8 cellular contexts compared by ENCODE assay signal in the genomic region with DNA sequence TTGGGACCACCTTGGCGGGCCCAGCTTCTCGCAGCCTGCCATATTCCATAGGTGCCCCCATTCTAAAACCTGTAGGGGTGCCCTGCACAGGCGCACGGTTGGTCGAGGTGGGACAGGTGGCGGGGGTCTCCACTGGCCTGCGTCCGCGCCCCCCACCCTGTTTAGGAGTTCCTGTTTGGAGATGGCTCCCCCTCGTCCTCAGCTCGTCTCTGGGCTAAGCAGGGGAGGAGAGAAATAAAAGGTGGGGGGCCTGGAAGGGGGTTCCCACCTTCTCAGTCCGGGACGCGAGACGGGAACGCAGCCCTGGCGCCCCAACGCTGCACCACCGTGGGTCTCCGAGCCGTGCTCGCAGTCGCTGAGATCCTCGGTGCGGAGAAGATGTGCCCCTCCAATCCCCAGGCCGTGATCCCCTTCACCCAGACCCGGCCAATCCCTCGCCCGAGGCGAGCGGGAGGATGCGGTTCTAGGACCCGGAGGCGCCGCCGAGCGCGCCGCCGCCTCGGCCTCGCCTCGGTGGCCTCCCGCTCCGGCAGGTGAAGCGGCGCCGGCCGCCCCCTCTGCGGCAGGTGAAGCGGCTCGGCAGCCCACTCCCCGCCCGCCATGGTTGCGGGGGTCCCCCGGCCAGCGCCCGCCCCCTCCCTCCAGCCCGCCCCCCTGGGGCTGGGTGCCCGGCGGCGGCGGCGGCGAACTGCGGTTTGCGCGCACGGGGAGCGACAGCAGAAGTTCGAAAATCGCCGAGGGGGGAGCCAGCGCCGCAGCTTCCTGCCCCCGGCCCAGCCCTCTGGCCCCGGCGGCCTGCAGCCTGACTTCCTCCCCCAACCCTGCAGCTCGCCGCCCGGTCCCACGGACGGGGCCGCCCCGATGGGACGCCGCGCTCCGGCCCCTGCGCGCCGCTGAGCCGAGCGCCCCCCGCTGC. TPM values are rescaled to one million over a fixed set of nuclear protein-coding genes. Genes with fewer than 3 reads are reported as not detected.
A peak's percentile ranks its signal among the peaks of the same experiment; 100 is the strongest.
DNase-seq lines count a peak whose midpoint lies in the region; ATAC-seq and TF ChIP-seq lines count a peak whose summit lies in the region.

Gene FMNL1, plus strand, starts transcription at position 805 of the 916 bp plus-strand sequence. CDS start 240 bp downstream, outside the sequence.

- H3K36me3 Mint-ChIP-seq in IgD-negative memory B cell, result peaks cover 6% of the 10 kb centered on the region
- H3K36me3 Mint-ChIP-seq in activated CD4-positive, alpha-beta T cell treated with anti-CD3 and anti-CD28 coated beads, Interleukin-2, amount 10 ng/mL, durations not matched to agents 24 days and 14 days (ENCODE audit: low read depth), result peaks cover 60% of the 10 kb centered on the region

- no peak for TF ChIP-seq EP300 in suprapubic skin (IDR thresholded peaks at IDR 0.05)

- DNase-seq in G401 (ENCODE audit: low spot score) (peak; percentile 45), suprapubic skin (ENCODE audit: low spot score in 2 of 2) (no peak), SW480 (ENCODE audit: low spot score) (no peak)
- DNase-seq in activated CD4-positive, alpha-beta T cell treated with anti-CD3 and anti-CD28 coated beads, Interleukin-2, amount 10 ng/mL, durations not matched to agents 24 days and 14 days, result peak; percentile 92
- peak; percentile 19 for DNase-seq in effector CD8-positive, alpha-beta T cell (lab: John Stamatoyannopoulos, UW)

- no peaks in the 10 kb centered on the region for H3K36me3 ChIP-seq in suprapubic skin

- H3K27me3 ChIP-seq in mononuclear cell (ENCODE audit: insufficient read depth, low read length), result no peaks in the 10 kb centered on the region
- peaks cover 11% of the 10 kb centered on the region for H3K27me3 ChIP-seq in suprapubic skin

- no peak for TF ChIP-seq CTCF in suprapubic skin (IDR thresholded peaks at IDR 0.05)

- H3K4me3 ChIP-seq in mononuclear cell (ENCODE audit: low read length) (peak within 1 kb of the TSS; percentile 96), suprapubic skin (peak within 1 kb of the TSS; percentile 81)

- H3K9me3 Mint-ChIP-seq in IgD-negative memory B cell, result no peaks in the 10 kb centered on the region
- H3K9me3 Mint-ChIP-seq in activated CD4-positive, alpha-beta T cell treated with anti-CD3 and anti-CD28 coated beads, Interleukin-2, amount 10 ng/mL, durations not matched to agents 24 days and 14 days, result no peaks in the 10 kb centered on the region

- peak within 1 kb of the TSS; percentile 97 to 100 (median 100) for H3K27ac Mint-ChIP-seq in IgD-negative memory B cell
- peak within 1 kb of the TSS; percentile 94 for H3K27ac Mint-ChIP-seq in activated CD4-positive, alpha-beta T cell treated with anti-CD3 and anti-CD28 coated beads, Interleukin-2, amount 10 ng/mL, durations not matched to agents 24 days and 14 days

- in situ Hi-C loops in G401 (cut with HindIII; ENCODE audit: low sequenced_read_pairs), result no loop called here

- WGBS in suprapubic skin, result 44% methylated on average over 5 of the region's 95 CpGs

- H3K4me1 ChIP-seq in mononuclear cell (ENCODE audit: insufficient read depth, low read length), result peaks cover 52% of the 10 kb centered on the region
- H3K4me1 ChIP-seq in suprapubic skin, result peaks cover 64% of the 10 kb centered on the region

- peak within 1 kb of the TSS; percentile 98 to 100 (median 100) for H3K4me3 Mint-ChIP-seq in IgD-negative memory B cell
- peak within 1 kb of the TSS; percentile 99 for H3K4me3 Mint-ChIP-seq in activated CD4-positive, alpha-beta T cell treated with anti-CD3 and anti-CD28 coated beads, Interleukin-2, amount 10 ng/mL, durations not matched to agents 24 days and 14 days

- peaks cover 22 to 44% (median 43%) of the 10 kb centered on the region in 3 donors for H3K4me1 Mint-ChIP-seq in IgD-negative memory B cell
- H3K4me1 Mint-ChIP-seq in activated CD4-positive, alpha-beta T cell treated with anti-CD3 and anti-CD28 coated beads, Interleukin-2, amount 10 ng/mL, durations not matched to agents 24 days and 14 days, result peaks cover 50% of the 10 kb centered on the region

- no peak for ATAC-seq in HG02840 (IDR thresholded peaks at IDR 0.05; ENCODE audit: low FRiP score, unreplicated experiment)

- no peaks in the 10 kb centered on the region for H3K9me3 ChIP-seq in mononuclear cell (ENCODE audit: low read depth, low read length)
- no peaks in the 10 kb centered on the region for H3K9me3 ChIP-seq in suprapubic skin

- intact Hi-C loops in activated CD4-positive, alpha-beta T cell treated with anti-CD3 and anti-CD28 coated beads, Interleukin-2, amount 10 ng/mL, durations not matched to agents 24 days and 14 days (cut with micrococcal nuclease), result loop anchor here (2.0 kb wide), 1 partner anchor 73 kb away; the partner anchor contains the start of gene HEXIM1

- TF ChIP-seq POLR2A in suprapubic skin (IDR thresholded peaks at IDR 0.05), result no peak

- H3K27ac ChIP-seq in suprapubic skin, result peak within 1 kb of the TSS; percentile 75

- H3K27me3 Mint-ChIP-seq in IgD-negative memory B cell, result no peaks in the 10 kb centered on the region
- H3K27me3 Mint-ChIP-seq in activated CD4-positive, alpha-beta T cell treated with anti-CD3 and anti-CD28 coated beads, Interleukin-2, amount 10 ng/mL, durations not matched to agents 24 days and 14 days, result no peaks in the 10 kb centered on the region

RNA-seq across cellular contexts. Expression of gene FMNL1, which starts in this region (rescaled TPM):
- total RNA-seq in G401 (2014; rRNA removed; shearing (Covaris generic)), result 6.1 and 17.9 TPM in 2 replicates
- 36.5 TPM for polyA plus RNA-seq in IgD-negative memory B cell
- total RNA-seq in activated CD4-positive, alpha-beta T cell treated with anti-CD3 and anti-CD28 coated beads, Interleukin-2, amount 10 ng/mL, durations not matched to agents 24 days and 14 days, result 325 and 329 TPM in 2 replicates
- total RNA-seq in mononuclear cell, result 202 TPM
- 10 to 100 TPM in 1 of 4 donors, 1 to 10 TPM in 3; 5.9 to 14.6 (median 8.0) TPM for total RNA-seq in suprapubic skin

Comparison
In these comparisons a context has a peak if more than half of its experiments do, and no peak if none do; other contexts are left out.
1. RNA of gene FMNL1 (total RNA-seq): 325 to 329 TPM in activated CD4-positive, alpha-beta T cell treated with anti-CD3 and anti-CD28 coated beads, Interleukin-2, amount 10 ng/mL, durations not matched to agents 24 days and 14 days and 202 TPM in mononuclear cell (single experiment); 6.1 to 17.9 TPM in G401 and 5.9 to 14.6 TPM in suprapubic skin; every median in the first group is over 10 times any median in the second.
2. DNase-seq: peak in G401 (single experiment), activated CD4-positive, alpha-beta T cell treated with anti-CD3 and anti-CD28 coated beads, Interleukin-2, amount 10 ng/mL, durations not matched to agents 24 days and 14 days (single experiment) and effector CD8-positive, alpha-beta T cell (single experiment); none in suprapubic skin (0 of 2) and SW480 (single experiment).